ENCODE assay signal across 11 cellular contexts in genomic region chr3:143648708-143649107, GRCh38.
A peak's percentile ranks its signal among the peaks of the same experiment; 100 is the strongest.
DNase-seq lines count a peak whose midpoint lies in the region; ATAC-seq, FAIRE-seq and TF ChIP-seq lines count a peak whose summit lies in the region.
"Had no signal": no experiment of that assay in that cellular context is flagged by ENCODE, and none has a peak within 500 bp of the region (broad histone marks: within the 10 kb centered on the region; RNA-seq: fewer than 3 reads in every experiment).

No MANE protein-coding gene starts in this region.

- no peak overlapping the region for H3K27ac ChIP-seq in GM12878 (ENCODE audit: control insufficient read depth, insufficient read depth)
- H3K27ac ChIP-seq: parathyroid adenoma had no signal

- no peak overlapping the region for H3K4me2 ChIP-seq in GM12878 (ENCODE audit: control insufficient read depth, insufficient read depth)

- SMC1A ChIA-PET in GM12878 (lab: Charles Lee; ENCODE audit: uncharacterized antibody, unreplicated experiment), result interaction anchor here (1.0 to 2.1 kb wide), 4 partner anchors 12 to 26 kb away, joined by 3 to 7 read pairs (median 4); no protein-coding TSS in a partner anchor

- H2AFZ ChIP-seq in GM12878 (ENCODE audit: control insufficient read depth, low read depth, low read length), result no peak overlapping the region
- H2AFZ ChIP-seq: parathyroid adenoma had no signal

- POLR2A ChIA-PET in HEK293T (lab: Yijun Ruan, JAX), result no interaction called here
- POLR2A ChIA-PET in GM12878 (lab: Charles Lee), result interaction anchor here (1.9 kb wide), 1 partner anchor 26 kb away, joined by 4 read pairs; no protein-coding TSS in a partner anchor

- H3K4me3 ChIP-seq in GM12878, result no peak overlapping the region

- WGBS in GM12878 (ENCODE audit: insufficient coverage, insufficient replicate concordance, low lambda C conversion rate, missing lambda C conversion rate), result 82% methylated on average over 7 of the region's 7 CpGs

- H3K4me1 Mint-ChIP-seq in mesothelial cell of epicardium, result peaks cover 6% of the 10 kb centered on the region

- H3K9me3 Mint-ChIP-seq in mesothelial cell of epicardium, result no peaks in the 10 kb centered on the region

- ATAC-seq in GM12878 (no peak), HG02885 (IDR thresholded peaks at IDR 0.05; ENCODE audit: poor library complexity, unreplicated experiment) (no peak)

- no peak overlapping the region for H3K9ac ChIP-seq in GM12878 (ENCODE audit: control insufficient read depth, insufficient read depth, low read length)
- H3K9ac ChIP-seq: parathyroid adenoma had no signal

- no peaks in the 10 kb centered on the region; a peak in 1 of 4 replicates for H3K36me3 ChIP-seq in GM12878 (ENCODE audit: control insufficient read depth in 2 of 2, insufficient read depth in 2 of 2, low read length in 1 of 2)

- TF ChIP-seq POLR2A in GM12878 (IDR thresholded peaks at IDR 0.05; ENCODE audit: low read depth, low read length), result no peak

- intact Hi-C loops in GM12878 (cut with micrococcal nuclease; ENCODE audit: unreplicated experiment), result loop anchor here (2.0 to 10.0 kb wide), 3 partner anchors 26 to 594 kb away; no protein-coding TSS in a partner anchor

- no TSS peak for BruUV-seq in GM12878 (replicated peaks; lab: Mats Ljungman, UMichigan)

- DNase-seq in DMS 273 (lab: John Stamatoyannopoulos, UW; ENCODE audit: unreplicated experiment) (peak; percentile 47), DMS 273 treated with DMSO at 0.1 percent for 48 hours (lab: John Stamatoyannopoulos, UW) (no peak), HEK293T (ENCODE audit: extremely low spot score) (peak; percentile 42), GM12878 (ENCODE audit: low read depth, low spot score) (no peak), mesothelial cell of epicardium (ENCODE audit: low spot score in 2 of 2, unreplicated experiment in 2 of 2) (no peak), NCI-H345 (lab: John Stamatoyannopoulos, UW) (no peak), amniotic stem cell (lab: John Stamatoyannopoulos, UW) (no peak)
- DNase-seq: activated CD4-positive, alpha-beta T cell treated with anti-CD3 and anti-CD28 coated beads, Interleukin-2, amount 50 U/mL, for 1 hour had no signal

- TF ChIP-seq CTCF in GM12878 (IDR thresholded peaks at IDR 0.05 in 2 of 3, conservative IDR thresholded peaks at IDR 0.05 in 1 of 3; ENCODE audit: control insufficient read depth in 2 of 3, extremely low read depth in 1 of 3, insufficient read depth in 1 of 3, low read depth in 3 of 3, low read length in 3 of 3) (peak; percentile 6 to 39 (median 30); a peak in 3 of 6 replicates), mesothelial cell of epicardium (IDR thresholded peaks at IDR 0.05; ENCODE audit: unreplicated experiment) (peak; percentile 30)

- 0 out of 2 replicates have a peak, but pooled peaks cover 4% of the 10 kb centered on the region for H3K4me1 ChIP-seq in GM12878 (ENCODE audit: control insufficient read depth, insufficient read depth, low read length)
- H3K4me1 ChIP-seq: parathyroid adenoma had no signal

- RAD21 ChIA-PET in GM12878 (lab: Charles Lee; ENCODE audit: unreplicated experiment), result no interaction called here

- H3K36me3 Mint-ChIP-seq in mesothelial cell of epicardium, result no peaks in the 10 kb centered on the region

- H4K20me1 ChIP-seq in GM12878 (ENCODE audit: control insufficient read depth, insufficient read depth), result no peaks in the 10 kb centered on the region

- no peaks in the 10 kb centered on the region for H3K9me3 ChIP-seq in GM12878 (replicated peaks; ENCODE audit: control insufficient read depth, insufficient read depth, low read length)

- CTCF ChIA-PET in HEK293T (lab: Yijun Ruan, JAX), result interaction anchor here (0.8 kb wide), 1 partner anchor 60 kb away, joined by 3 read pairs; no protein-coding TSS in a partner anchor
- CTCF ChIA-PET in GM12878 (lab: Yijun Ruan, JAX), result interaction anchor here (1.3 to 5.8 kb wide), 3 partner anchors 11 to 26 kb away, joined by 3 to 44 read pairs (median 5); no protein-coding TSS in a partner anchor

- H3K79me2 ChIP-seq in GM12878 (ENCODE audit: control insufficient read depth, insufficient read depth, low read length), result no peaks in the 10 kb centered on the region
- H3K79me2 ChIP-seq: parathyroid adenoma had no signal

- no peak for TF ChIP-seq EP300 in GM12878 (IDR thresholded peaks at IDR 0.05; ENCODE audit: borderline replicate concordance in 1 of 2, control insufficient read depth in 1 of 2, low read depth in 2 of 2, low read length in 2 of 2)

- H3K27ac Mint-ChIP-seq in mesothelial cell of epicardium, result no peak overlapping the region

- H3K4me3 Mint-ChIP-seq in mesothelial cell of epicardium, result no peak overlapping the region

- in situ Hi-C loops in GM12878 (cut with MboI), result loop anchor here (10.0 kb wide), 1 partner anchor 214 kb away; no protein-coding TSS in a partner anchor

- no peaks in the 10 kb centered on the region for H3K27me3 ChIP-seq in GM12878 (replicated peaks in 1 of 2; ENCODE audit: control insufficient read depth in 2 of 2, insufficient read depth in 2 of 2, low read length in 1 of 2)

- TF ChIP-seq RAD21 in GM12878 (IDR thresholded peaks at IDR 0.05; ENCODE audit: insufficient read depth, low read depth, low read length), result no peak

- no peaks in the 10 kb centered on the region for H3K27me3 Mint-ChIP-seq in mesothelial cell of epicardium (ENCODE audit: low read depth)

- FAIRE-seq in GM12878 (lab: Jason Lieb, UNC), result no peak
- FAIRE-seq: A204.1 had no signal

TF ChIP-seq in HEK293T, 16 proteins besides CTCF, POLR2A, EP300 and RAD21:
- TF ChIP-seq TARDBP (IDR thresholded peaks at IDR 0.05) (no peak), PKNOX1 (IDR thresholded peaks at IDR 0.05) (no peak), BHLHE40 (IDR thresholded peaks at IDR 0.05; ENCODE audit: borderline replicate concordance) (no peak), ELF4 (IDR thresholded peaks at IDR 0.05) (no peak), FOXA1 (IDR thresholded peaks at IDR 0.05) (no peak), LEF1 (IDR thresholded peaks at IDR 0.05; ENCODE audit: borderline replicate concordance) (no peak), ARNT (IDR thresholded peaks at IDR 0.05) (no peak), FOXM1 (IDR thresholded peaks at IDR 0.05; ENCODE audit: borderline replicate concordance) (no peak), SUZ12 (IDR thresholded peaks at IDR 0.05) (no peak), ZNF384 (IDR thresholded peaks at IDR 0.05) (no peak), SP1 (IDR thresholded peaks at IDR 0.05) (no peak), FOXK2 (IDR thresholded peaks at IDR 0.05) (no peak), CTBP1 (IDR thresholded peaks at IDR 0.05; ENCODE audit: borderline replicate concordance) (no peak)

TF ChIP-seq in GM12878, 131 proteins besides CTCF, POLR2A, EP300 and RAD21:
- no peak for TF ChIP-seq HDAC2 (IDR thresholded peaks at IDR 0.05)
- peak; percentile 16; the same call in 1 of the 2 replicates for TF ChIP-seq SMC3 (IDR thresholded peaks at IDR 0.05; ENCODE audit: borderline replicate concordance, low read length)
- TF ChIP-seq YY1 (IDR thresholded peaks at IDR 0.05; ENCODE audit: low read depth, low read length), result 0 out of 2 replicates have a peak, but pooled peaks have one; percentile 27

Comparison
In these comparisons a context has a peak if more than half of its experiments do, and no peak if none do; other contexts are left out.
1. DNase-seq: peak in DMS 273 (single experiment) and HEK293T (single experiment); none in DMS 273 treated with DMSO at 0.1 percent for 48 hours (single experiment), GM12878 (single experiment), mesothelial cell of epicardium (0 of 2), NCI-H345 (single experiment) and amniotic stem cell (single experiment).